In genomic region chr5:150357326-150358260, GRCh38 we compare ENCODE assay signal across 8 cellular contexts. TPM values are rescaled to one million over a fixed set of nuclear protein-coding genes. Genes with fewer than 3 reads are reported as not detected.
DNase-seq lines count a peak whose midpoint lies in the region; ATAC-seq and TF ChIP-seq lines count a peak whose summit lies in the region.

TSS of gene TCOF1 (plus strand) at chr5:150357697. CDS start at chr5:150357747, 50 bp downstream.

- H3K4me1 ChIP-seq in osteoblast (ENCODE audit: insufficient read depth, low read length), result peaks cover 9% of the 10 kb centered on the region
- peaks cover 9 to 23% of the 10 kb centered on the region in 2 donors for H3K4me1 ChIP-seq in thoracic aorta (ENCODE audit: control insufficient read depth in 1 of 2, low read depth in 2 of 2)

- H3K27ac ChIP-seq in osteoblast (ENCODE audit: low read depth, low read length) (peak within 1 kb of the TSS; percentile 61), thoracic aorta (no peak within 1 kb of the TSS)

- peaks cover 24% of the 10 kb centered on the region for H3K36me3 ChIP-seq in osteoblast (ENCODE audit: insufficient read depth, low read length)
- H3K36me3 ChIP-seq in thoracic aorta, result peaks cover 10% of the 10 kb centered on the region

- H3K79me2 ChIP-seq in osteoblast (ENCODE audit: insufficient read depth, low read length), result peaks cover 37% of the 10 kb centered on the region

- TF ChIP-seq CTCF in osteoblast (IDR thresholded peaks at IDR 0.05; ENCODE audit: extremely low read depth, low read depth, low read length), result no peak
- TF ChIP-seq CTCF in thoracic aorta (IDR thresholded peaks at IDR 0.05), result no peak

- H3K27ac Mint-ChIP-seq in activated naive CD4-positive, alpha-beta T cell treated with anti-CD3 and anti-CD28 coated beads, Interleukin-2, amount 50 U/mL, for 72 hours, result peak within 1 kb of the TSS; percentile 85 to 86

- peaks cover 2% of the 10 kb centered on the region for H4K20me1 ChIP-seq in osteoblast (ENCODE audit: insufficient read depth, low read length)

- peak; percentile 86 for DNase-seq in NCI-H1092 treated with DMSO at 0.1 percent for 48 hours (lab: John Stamatoyannopoulos, UW)
- peak; percentile 84 for DNase-seq in SKM-1 (lab: John Stamatoyannopoulos, UW; ENCODE audit: unreplicated experiment)
- peak; percentile 96 to 99 for DNase-seq in activated naive CD4-positive, alpha-beta T cell treated with anti-CD3 and anti-CD28 coated beads, Interleukin-2, amount 50 U/mL, for 72 hours (ENCODE audit: low spot score in 2 of 2)
- peak; percentile 31 for DNase-seq in glomerular endothelial cell (ENCODE audit: extremely low read depth, low read depth, low spot score)
- DNase-seq in osteoblast (ENCODE audit: insufficient read length, low spot score, missing footprints), result peak; percentile 99
- peak; percentile 87 for DNase-seq in thoracic aorta (ENCODE audit: low spot score)

- H2AFZ ChIP-seq in osteoblast (ENCODE audit: low read length), result peak within 1 kb of the TSS; percentile 99

- no peaks in the 10 kb centered on the region for H3K9me3 ChIP-seq in osteoblast (ENCODE audit: low read depth, low read length)
- no peaks in the 10 kb centered on the region for H3K9me3 ChIP-seq in thoracic aorta

- peak within 1 kb of the TSS; percentile 95 for H3K4me2 ChIP-seq in osteoblast (ENCODE audit: insufficient read depth, low read length)

- H3K27me3 ChIP-seq in osteoblast (ENCODE audit: insufficient read depth, low read length) (no peaks in the 10 kb centered on the region), thoracic aorta (replicated peaks; ENCODE audit: insufficient read depth) (no peaks in the 10 kb centered on the region)

- H3K4me3 ChIP-seq in GM08714 (ENCODE audit: low read length) (peak within 1 kb of the TSS; percentile 76), osteoblast (ENCODE audit: insufficient read depth, low read length) (peak within 1 kb of the TSS; percentile 94), thoracic aorta (peak within 1 kb of the TSS; percentile 81)

- no peaks in the 10 kb centered on the region for H3K9me3 Mint-ChIP-seq in activated naive CD4-positive, alpha-beta T cell treated with anti-CD3 and anti-CD28 coated beads, Interleukin-2, amount 50 U/mL, for 72 hours

- peak; percentile 94 for ATAC-seq in HG02610 (IDR thresholded peaks at IDR 0.05; ENCODE audit: unreplicated experiment)
- peak; percentile 98 to 99 for ATAC-seq in activated naive CD4-positive, alpha-beta T cell treated with anti-CD3 and anti-CD28 coated beads, Interleukin-2, amount 50 U/mL, for 72 hours
- peak; percentile 90 for ATAC-seq in thoracic aorta (ENCODE audit: insufficient number of reproducible peaks, low FRiP score, low read depth)

- H3K36me3 Mint-ChIP-seq in activated naive CD4-positive, alpha-beta T cell treated with anti-CD3 and anti-CD28 coated beads, Interleukin-2, amount 50 U/mL, for 72 hours, result peaks cover 11 to 23% of the 10 kb centered on the region in 2 donors

RNA-seq across cellular contexts. Expression of gene TCOF1, which starts in this region (rescaled TPM):
- total RNA-seq in activated naive CD4-positive, alpha-beta T cell treated with anti-CD3 and anti-CD28 coated beads, Interleukin-2, amount 50 U/mL, for 72 hours, result 10 to 100 TPM; 91.9 to 94.4 TPM
- total RNA-seq in glomerular endothelial cell (29.1 and 38.2 TPM in 2 replicates), osteoblast (12.3 and 12.4 TPM in 2 replicates), thoracic aorta (10 to 100 TPM; 23.4 to 47.0 TPM)

Comparison
In these comparisons a context has a peak if more than half of its experiments do, and no peak if none do; other contexts are left out.
1. DNase-seq: peak in every context shown above with its lines; median percentile 99 in osteoblast; 98 in activated naive CD4-positive, alpha-beta T cell treated with anti-CD3 and anti-CD28 coated beads, Interleukin-2, amount 50 U/mL, for 72 hours; 87 in thoracic aorta; 86 in NCI-H1092 treated with DMSO at 0.1 percent for 48 hours; 84 in SKM-1; 31 in glomerular endothelial cell.